10 cellular contexts compared by ENCODE assay signal in the genomic region with DNA sequence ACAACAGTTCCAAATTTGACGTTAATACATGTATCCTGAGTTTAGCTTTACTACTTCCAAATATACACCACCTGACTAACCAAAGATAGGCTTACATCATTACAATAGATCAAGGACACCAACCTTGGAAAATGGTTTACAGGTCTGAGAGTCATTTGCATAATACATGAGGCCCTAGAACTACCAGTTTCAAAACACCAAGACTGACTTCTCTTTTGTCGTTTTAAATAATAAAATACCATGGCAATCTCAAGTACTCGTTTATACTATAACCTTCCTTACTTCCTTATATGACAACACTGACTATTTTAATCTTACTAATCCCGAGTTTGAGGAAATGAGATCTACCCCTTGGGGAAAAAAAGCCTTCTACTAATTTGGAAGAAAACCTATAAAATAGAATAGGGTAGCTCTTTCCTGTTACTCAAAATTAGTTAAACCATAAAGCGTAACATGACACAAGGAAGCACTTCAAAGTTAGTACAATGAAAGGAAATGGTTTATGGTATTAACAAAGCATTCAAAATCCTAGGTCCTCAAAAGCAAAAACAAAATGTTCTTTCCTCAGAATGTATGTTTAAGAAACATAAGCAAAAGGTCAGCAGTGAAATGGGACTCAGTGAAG. TPM values are rescaled to one million over a fixed set of nuclear protein-coding genes. Genes with fewer than 3 reads are reported as not detected.
DNase-seq lines count a peak whose midpoint lies in the region; ATAC-seq, FAIRE-seq and TF ChIP-seq lines count a peak whose summit lies in the region.
"Had no signal": no experiment of that assay in that cellular context is flagged by ENCODE, and none has a peak within 500 bp of the region (broad histone marks: within the 10 kb centered on the region; RNA-seq: fewer than 3 reads in every experiment).

No MANE protein-coding gene starts in this region.

- no peak overlapping the region for H3K4me3 ChIP-seq in NB4 (ENCODE audit: low read depth, low read length)
- H3K4me3 ChIP-seq: thoracic aorta had no signal

- peak; percentile 10 for DNase-seq in GM19239 (ENCODE audit: insufficient read length, low spot score)
- DNase-seq in NB4 (ENCODE audit: low read depth): peak; percentile 38
- DNase-seq in pulmonary artery endothelial cell (ENCODE audit: low read depth, low spot score): peak; percentile 36
- DNase-seq in NCI-H1417 (lab: John Stamatoyannopoulos, UW): no peak
- DNase-seq in LoVo (ENCODE audit: low spot score): no peak
- DNase-seq in NCI-H146 (lab: John Stamatoyannopoulos, UW): no peak
- DNase-seq in mesothelial cell of epicardium (ENCODE audit: low spot score in 2 of 2, unreplicated experiment in 2 of 2): no peak
- DNase-seq: NCI-H1092 treated with DMSO at 0.1 percent for 48 hours had no signal

- peaks cover 24% of the 10 kb centered on the region for H3K36me3 Mint-ChIP-seq in mesothelial cell of epicardium

- no peak for TF ChIP-seq CTCF in NB4 (IDR thresholded peaks at IDR 0.05; ENCODE audit: low read depth, low read length)
- no peak for TF ChIP-seq CTCF in mesothelial cell of epicardium (IDR thresholded peaks at IDR 0.05; ENCODE audit: unreplicated experiment)

- no peaks in the 10 kb centered on the region for H3K4me1 Mint-ChIP-seq in mesothelial cell of epicardium

- ATAC-seq in HG02852 (IDR thresholded peaks at IDR 0.05; ENCODE audit: unreplicated experiment): peak; percentile 85

- H3K27me3 Mint-ChIP-seq in mesothelial cell of epicardium (ENCODE audit: low read depth): no peaks in the 10 kb centered on the region

- no peak overlapping the region for H3K4me3 Mint-ChIP-seq in mesothelial cell of epicardium

- TF ChIP-seq POLR2A in NB4 (IDR thresholded peaks at IDR 0.05; ENCODE audit: extremely low read depth, insufficient read length): no peak

- no peaks in the 10 kb centered on the region for H3K9me3 Mint-ChIP-seq in mesothelial cell of epicardium

- peak; percentile 84 for FAIRE-seq in GM19239 (lab: Jason Lieb, UNC)

- no peak overlapping the region for H3K27ac Mint-ChIP-seq in mesothelial cell of epicardium

RNA-seq across cellular contexts. Expression of a gene that starts 42.1 kb away (rescaled TPM):
- 140 and 157 TPM in 2 replicates for total RNA-seq in pulmonary artery endothelial cell
- total RNA-seq in mesothelial cell of epicardium: 91.5 to 96.6 TPM (median 92.1 TPM) in 3 replicates

RNA-seq across cellular contexts. Expression of a gene that starts 42.7 kb away (rescaled TPM):
- total RNA-seq in pulmonary artery endothelial cell: 5.3 and 6.6 TPM in 2 replicates
- total RNA-seq in mesothelial cell of epicardium: 3.3 to 5.0 TPM (median 4.0 TPM) in 3 replicates

Comparison
In these comparisons a context has a peak if more than half of its experiments do, and no peak if none do; other contexts are left out.
1. DNase-seq: peak in GM19239 (single experiment), NB4 (single experiment) and pulmonary artery endothelial cell (single experiment); none in NCI-H1417 (0 of 3), LoVo (single experiment), NCI-H146 (single experiment) and mesothelial cell of epicardium (0 of 2).